Comparison of ENCODE assay signal across 9 cellular contexts in genomic region chr10:44879531-44879899, GRCh38. TPM values are rescaled to one million over a fixed set of nuclear protein-coding genes. Genes with fewer than 3 reads are reported as not detected.
DNase-seq lines count a peak whose midpoint lies in the region; ATAC-seq and TF ChIP-seq lines count a peak whose summit lies in the region.
"Had no signal": no experiment of that assay in that cellular context is flagged by ENCODE, and none has a peak within 500 bp of the region (broad histone marks: within the 10 kb centered on the region; RNA-seq: fewer than 3 reads in every experiment).

No MANE protein-coding gene starts in this region.

- no peaks in the 10 kb centered on the region for H3K9me3 ChIP-seq in Caco-2
- H3K9me3 ChIP-seq in left ventricle myocardium inferior (replicated peaks): no peaks in the 10 kb centered on the region
- no peaks in the 10 kb centered on the region for H3K9me3 ChIP-seq in prostate gland

- H3K4me1 Mint-ChIP-seq in Caco-2 (ENCODE audit: low read depth, unreplicated experiment): no peaks in the 10 kb centered on the region

- intact Hi-C loops in Caco-2 (cut with micrococcal nuclease; ENCODE audit: unreplicated experiment) (loop anchor here (1.0 to 2.0 kb wide), 2 partner anchors 15 to 46 kb away; no protein-coding TSS in a partner anchor), left ventricle myocardium inferior (cut with micrococcal nuclease) (no loop called here), prostate gland (cut with DNase I) (loop anchor here (2.0 kb wide), 1 partner anchor 95 kb away; no protein-coding TSS in a partner anchor)

- 35% methylated on average over 14 of the region's 14 CpGs for WGBS in prostate gland

- CTCF ChIA-PET in Caco-2 (lab: Charles Lee): interaction anchor here (0.8 to 1.5 kb wide), 4 partner anchors 15 to 46 kb away, joined by 3 to 17 read pairs (median 4); no protein-coding TSS in a partner anchor

- peaks cover 33% of the 10 kb centered on the region for H3K27me3 Mint-ChIP-seq in Caco-2 (ENCODE audit: insufficient read depth, unreplicated experiment)

- H3K4me1 ChIP-seq in Caco-2 (no peaks in the 10 kb centered on the region), left ventricle myocardium inferior (peaks cover 19% of the 10 kb centered on the region), prostate gland (replicated peaks) (no peaks in the 10 kb centered on the region)

- no peak for TF ChIP-seq POLR2A in prostate gland (IDR thresholded peaks at IDR 0.05)

- no peak for TF ChIP-seq CTCF in Caco-2 (IDR thresholded peaks at IDR 0.05; ENCODE audit: insufficient read depth in 1 of 2, low read depth in 1 of 2, low read length in 1 of 2, severe bottlenecking in 1 of 2, unreplicated experiment in 1 of 2)
- no peak for TF ChIP-seq CTCF in left ventricle myocardium inferior (IDR thresholded peaks at IDR 0.05; ENCODE audit: borderline replicate concordance)
- no peak for TF ChIP-seq CTCF in prostate gland (IDR thresholded peaks at IDR 0.05)

- H3K27me3 ChIP-seq in Caco-2 (replicated peaks; ENCODE audit: control insufficient read depth, insufficient read depth, low read length): peaks cover 6% of the 10 kb centered on the region
- no peaks in the 10 kb centered on the region for H3K27me3 ChIP-seq in left ventricle myocardium inferior (ENCODE audit: low read depth)
- H3K27me3 ChIP-seq in prostate gland (replicated peaks; ENCODE audit: insufficient read depth): no peaks in the 10 kb centered on the region

- H3K36me3 Mint-ChIP-seq in Caco-2 (ENCODE audit: insufficient read depth, unreplicated experiment): peaks cover 5% of the 10 kb centered on the region
- H3K36me3 Mint-ChIP-seq in activated naive CD4-positive, alpha-beta T cell treated with anti-CD3 and anti-CD28 coated beads, Interleukin-2, amount 50 U/mL, for 72 hours: no peaks in the 10 kb centered on the region

- peak overlapping the region; percentile 71 for H3K27ac ChIP-seq in left ventricle myocardium inferior (replicated peaks)
- H3K27ac ChIP-seq in prostate gland: peak overlapping the region; percentile 30 to 53

- no peaks in the 10 kb centered on the region for H3K36me3 ChIP-seq in Caco-2 (ENCODE audit: control insufficient read depth, insufficient read depth, low read length)
- H3K36me3 ChIP-seq in left ventricle myocardium inferior: no peaks in the 10 kb centered on the region
- H3K36me3 ChIP-seq in prostate gland: no peaks in the 10 kb centered on the region

- POLR2A ChIA-PET in Caco-2 (lab: Charles Lee): no interaction called here

- DNase-seq in Caco-2 (peak in 1 of 2 experiments; percentile 25), left ventricle myocardium inferior (no peak), prostate gland (ENCODE audit: low spot score) (no peak), NCI-H187 treated with DMSO at 0.1 percent for 48 hours (lab: John Stamatoyannopoulos, UW) (no peak)
- DNase-seq in activated naive CD4-positive, alpha-beta T cell treated with anti-CD3 and anti-CD28 coated beads, Interleukin-2, amount 50 U/mL, for 72 hours (ENCODE audit: low spot score in 2 of 2): no peak
- no peak for DNase-seq in NK-92 treated with Interleukin-12 subunit alpha and Interleukin-12 subunit beta, amount 100 ng/mL, for 24 hours (lab: John Stamatoyannopoulos, UW)
- DNase-seq: GOT3 had no signal

- H3K27ac Mint-ChIP-seq in Caco-2 (ENCODE audit: unreplicated experiment): no peak overlapping the region
- H3K27ac Mint-ChIP-seq in activated naive CD4-positive, alpha-beta T cell treated with anti-CD3 and anti-CD28 coated beads, Interleukin-2, amount 50 U/mL, for 72 hours: peak overlapping the region; percentile 65 to 69

- H3K4me3 Mint-ChIP-seq in Caco-2 (ENCODE audit: unreplicated experiment): peak overlapping the region; percentile 77

- BruUV-seq in Caco-2 (replicated peaks; lab: Mats Ljungman, UMichigan): no TSS peak

- peak overlapping the region; percentile 20; the same call in 1 of the 2 replicates for H3K4me3 ChIP-seq in Caco-2 (ENCODE audit: low read depth, low read length)
- H3K4me3 ChIP-seq in left ventricle myocardium inferior: peak overlapping the region; percentile 61
- peak overlapping the region; percentile 21 to 35 for H3K4me3 ChIP-seq in prostate gland

- no peaks in the 10 kb centered on the region for H3K9me3 Mint-ChIP-seq in Caco-2 (ENCODE audit: unreplicated experiment)
- H3K9me3 Mint-ChIP-seq in activated naive CD4-positive, alpha-beta T cell treated with anti-CD3 and anti-CD28 coated beads, Interleukin-2, amount 50 U/mL, for 72 hours: no peaks in the 10 kb centered on the region

- no peak for ATAC-seq in activated naive CD4-positive, alpha-beta T cell treated with anti-CD3 and anti-CD28 coated beads, Interleukin-2, amount 50 U/mL, for 72 hours
- ATAC-seq in GM18520 (IDR thresholded peaks at IDR 0.05; ENCODE audit: unreplicated experiment): no peak
- ATAC-seq in HG02678 (IDR thresholded peaks at IDR 0.05; ENCODE audit: unreplicated experiment): no peak

RNA-seq across cellular contexts. Expression of gene TMEM72, which starts 31.6 kb away (rescaled TPM):
- not detected in 2 replicates for total RNA-seq in Caco-2 (2022)
- not detected for total RNA-seq in activated naive CD4-positive, alpha-beta T cell treated with anti-CD3 and anti-CD28 coated beads, Interleukin-2, amount 50 U/mL, for 72 hours
- total RNA-seq in left ventricle myocardium inferior: not detected
- total RNA-seq in prostate gland: 1 to 10 TPM in 1 of 2 donors, not detected in 1; 1.6 TPM
